Comparison of ENCODE assay signal across 8 cellular contexts in genomic region chr5:82225525-82226172, GRCh38. TPM values are rescaled to one million over a fixed set of nuclear protein-coding genes. Genes with fewer than 3 reads are reported as not detected.
DNase-seq lines count a peak whose midpoint lies in the region; ATAC-seq, FAIRE-seq and TF ChIP-seq lines count a peak whose summit lies in the region.

No MANE protein-coding gene starts in this region.

- WGBS in ovary, 3 donors, result 11 to 12% (median 11%) methylated on average over 7 of the region's 7 CpGs
- WGBS in tibial nerve, 2 donors, result 24 to 25% methylated on average over 7 of the region's 7 CpGs

- TF ChIP-seq EP300 in ovary (IDR thresholded peaks at IDR 0.05) (no peak), tibial nerve (IDR thresholded peaks at IDR 0.05) (peak in 1 of 2 donors; percentile 7)

- no peaks in the 10 kb centered on the region for H3K9me3 ChIP-seq in DOHH2 (ENCODE audit: control insufficient read depth, insufficient read depth, low read length)
- H3K9me3 ChIP-seq in RWPE2 (ENCODE audit: severe bottlenecking), result no peaks in the 10 kb centered on the region
- no peaks in the 10 kb centered on the region for H3K9me3 ChIP-seq in ovary
- H3K9me3 ChIP-seq in tibial nerve, result no peaks in the 10 kb centered on the region

- no peaks in the 10 kb centered on the region for H3K36me3 ChIP-seq in DOHH2 (ENCODE audit: control insufficient read depth, low read length)
- no peaks in the 10 kb centered on the region for H3K36me3 ChIP-seq in RWPE2 (ENCODE audit: low read depth)
- no peaks in the 10 kb centered on the region for H3K36me3 ChIP-seq in ovary
- no peaks in the 10 kb centered on the region for H3K36me3 ChIP-seq in tibial nerve

- H3K4me2 ChIP-seq in DOHH2 (ENCODE audit: low read length), result 0 out of 2 replicates have a peak overlapping the region, but pooled peaks have one; percentile 17

- H3K79me2 ChIP-seq in DOHH2 (ENCODE audit: control insufficient read depth, low read length), result no peaks in the 10 kb centered on the region

- H3K27ac ChIP-seq in DOHH2 (ENCODE audit: low read depth, low read length) (no peak overlapping the region), RWPE2 (ENCODE audit: poor library complexity, severe bottlenecking) (no peak overlapping the region), ovary (no peak overlapping the region), tibial nerve (no peak overlapping the region)

- DNase-seq in KG1 (lab: John Stamatoyannopoulos, UW) (peak; percentile 57), RWPE2 (ENCODE audit: low spot score) (no peak), frontal cortex (ENCODE audit: low spot score in 2 of 2) (peak; percentile 3 to 30), ovary (peak; percentile 35 to 64 (median 53)), tibial nerve (ENCODE audit: low spot score in 2 of 2) (peak; percentile 17 to 84)
- peak; percentile 28 for DNase-seq in activated T-helper 9 cell treated with anti-CD3 and anti-CD28 coated beads, Interleukin-2, amount 50 U/mL, for 16 hours (ENCODE audit: low read depth)

- TF ChIP-seq CTCF in DOHH2 (IDR thresholded peaks at IDR 0.05; ENCODE audit: low read depth, low read length, poor library complexity, severe bottlenecking), result peak; percentile 84
- peak; percentile 98 for TF ChIP-seq CTCF in RWPE2 (IDR thresholded peaks at IDR 0.05; ENCODE audit: poor library complexity, severe bottlenecking)
- peak; percentile 43 to 73 (median 67) for TF ChIP-seq CTCF in ovary (IDR thresholded peaks at IDR 0.05)
- TF ChIP-seq CTCF in tibial nerve (IDR thresholded peaks at IDR 0.05), result peak; percentile 60 to 86 (median 74)

- H3K9me2 ChIP-seq in DOHH2 (replicated peaks; ENCODE audit: control insufficient read depth, low read length), result no peaks in the 10 kb centered on the region

- peak; percentile 97 for ATAC-seq in GM21576 (IDR thresholded peaks at IDR 0.05; ENCODE audit: unreplicated experiment)
- peak; percentile 90 for ATAC-seq in RWPE2 (ENCODE audit: low read depth)

- intact Hi-C loops in ovary (cut with DNase I), result no loop called here

- no peak for FAIRE-seq in frontal cortex (lab: Jason Lieb, UNC)

- H3K4me1 ChIP-seq in DOHH2 (ENCODE audit: control insufficient read depth, low read length) (0 out of 2 replicates have a peak, but pooled peaks cover 2% of the 10 kb centered on the region), RWPE2 (ENCODE audit: insufficient read depth, poor library complexity, severe bottlenecking) (no peaks in the 10 kb centered on the region), ovary (ENCODE audit: insufficient read depth) (peaks cover 3% of the 10 kb centered on the region), tibial nerve (no peaks in the 10 kb centered on the region)

- H3F3A ChIP-seq in DOHH2 (ENCODE audit: control insufficient read depth, insufficient read depth), result no peaks in the 10 kb centered on the region

- H3K4me3 ChIP-seq in DOHH2 (ENCODE audit: low read length) (no peak overlapping the region), RWPE2 (ENCODE audit: severe bottlenecking) (no peak overlapping the region), ovary (no peak overlapping the region), tibial nerve (no peak overlapping the region)

- no peak for TF ChIP-seq POLR2A in ovary (IDR thresholded peaks at IDR 0.05)
- TF ChIP-seq POLR2A in tibial nerve (IDR thresholded peaks at IDR 0.05), result no peak

- H3K27me3 ChIP-seq in DOHH2 (ENCODE audit: control insufficient read depth, low read length), result no peaks in the 10 kb centered on the region
- no peaks in the 10 kb centered on the region for H3K27me3 ChIP-seq in RWPE2 (ENCODE audit: insufficient read depth, poor library complexity, severe bottlenecking)
- H3K27me3 ChIP-seq in ovary, result no peaks in the 10 kb centered on the region
- H3K27me3 ChIP-seq in tibial nerve, result no peaks in the 10 kb centered on the region

- H4K20me1 ChIP-seq in DOHH2 (ENCODE audit: control insufficient read depth, insufficient read depth, low read depth, low read length), result no peaks in the 10 kb centered on the region

RNA-seq across cellular contexts. Expression of gene RPS23, which starts 52.5 kb away (rescaled TPM):
- 4,680 TPM for total RNA-seq in frontal cortex
- 1,000 to 10,000 TPM; 3,397 to 8,268 (median 4,388) TPM for total RNA-seq in ovary
- 1,000 to 10,000 TPM; 6,514 to 6,535 TPM for polyA plus RNA-seq in ovary
- total RNA-seq in tibial nerve, result 1,000 to 10,000 TPM; 1,823 to 2,213 (median 2,095) TPM
